In the genomic region with DNA sequence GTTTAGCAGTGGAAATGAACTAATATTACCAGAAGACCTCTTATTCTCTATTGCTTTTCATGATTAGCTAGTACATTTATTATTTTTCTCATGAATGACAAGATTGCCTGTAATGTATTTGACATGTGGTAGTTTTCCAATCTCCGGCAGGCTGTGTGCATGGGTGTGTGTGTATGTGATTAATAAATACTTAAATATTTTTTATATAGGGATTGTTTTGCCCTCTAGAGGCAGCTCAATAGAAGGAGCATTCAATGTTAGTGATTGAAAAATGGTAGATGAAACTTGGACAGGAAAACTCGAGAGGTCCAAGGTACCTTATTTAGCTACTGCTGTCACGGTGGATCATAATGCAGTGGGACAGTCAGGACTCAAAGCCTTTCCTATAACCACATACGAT, we compare ENCODE assay signal across 18 cellular contexts.
DNase-seq lines count a peak whose midpoint lies in the region; FAIRE-seq and TF ChIP-seq lines count a peak whose summit lies in the region.
"Had no signal": no experiment of that assay in that cellular context is flagged by ENCODE, and none has a peak within 500 bp of the region (broad histone marks: within the 10 kb centered on the region; RNA-seq: fewer than 3 reads in every experiment).

No MANE protein-coding gene starts in this region.

- no peak overlapping the region for H3K4me2 ChIP-seq in endothelial cell of umbilical vein (ENCODE audit: insufficient read depth, low read length)
- no peak overlapping the region for H3K4me2 ChIP-seq in osteoblast (ENCODE audit: insufficient read depth, low read length)
- no peak overlapping the region for H3K4me2 ChIP-seq in PC-9

- dilution Hi-C loops in endothelial cell of umbilical vein (cut with MboI; ENCODE audit: extremely low pct_ligation_motif_present, low sequenced_read_pairs): no loop called here

- no peaks in the 10 kb centered on the region for H3K9me3 ChIP-seq in endothelial cell of umbilical vein (replicated peaks; ENCODE audit: control insufficient read depth, insufficient read depth, low read length)
- no peaks in the 10 kb centered on the region for H3K9me3 ChIP-seq in osteoblast (ENCODE audit: low read depth, low read length)
- no peaks in the 10 kb centered on the region for H3K9me3 ChIP-seq in PC-9 (ENCODE audit: insufficient read depth, low read depth)
- H3K9me3 ChIP-seq: esophagus squamous epithelium, MG63 had no signal

- H4K20me1 ChIP-seq in endothelial cell of umbilical vein (replicated peaks; ENCODE audit: control insufficient read depth, extremely low read depth, insufficient read depth, low read length) (no peaks in the 10 kb centered on the region), osteoblast (ENCODE audit: insufficient read depth, low read length) (no peaks in the 10 kb centered on the region), PC-9 (ENCODE audit: insufficient read depth) (no peaks in the 10 kb centered on the region)

- BruUV-seq in endothelial cell of umbilical vein (replicated peaks; lab: Mats Ljungman, UMichigan) (no TSS peak), PC-9 (replicated peaks; lab: Mats Ljungman, UMichigan) (no TSS peak)

- no peak overlapping the region for H2AFZ ChIP-seq in endothelial cell of umbilical vein (ENCODE audit: low read depth, low read length)
- H2AFZ ChIP-seq in osteoblast (ENCODE audit: low read length): no peak overlapping the region
- H2AFZ ChIP-seq in PC-9: no peak overlapping the region

- H3K9me2 ChIP-seq in PC-9 (ENCODE audit: insufficient read depth): no peaks in the 10 kb centered on the region

- CTCF ChIA-PET in endothelial cell of umbilical vein (lab: Charles Lee): interaction anchor here (1.3 kb wide), 2 partner anchors 18 to 22 kb away, joined by 3 to 4 read pairs; no protein-coding TSS in a partner anchor
- CTCF ChIA-PET in PC-9 (lab: Charles Lee): no interaction called here

- H3K27me3 ChIP-seq in endothelial cell of umbilical vein (ENCODE audit: control insufficient read depth in 2 of 2, insufficient read depth in 2 of 2, low read length in 2 of 2) (no peaks in the 10 kb centered on the region), osteoblast (ENCODE audit: insufficient read depth, low read length) (no peaks in the 10 kb centered on the region), PC-9 (ENCODE audit: insufficient read depth, low read depth) (no peaks in the 10 kb centered on the region)
- H3K27me3 ChIP-seq: esophagus squamous epithelium, MG63 had no signal

- no peaks in the 10 kb centered on the region for H3K27me3 Mint-ChIP-seq in progenitor cell of endocrine pancreas

- POLR2A ChIA-PET in endothelial cell of umbilical vein (lab: Charles Lee) (no interaction called here), PC-9 (lab: Charles Lee; ENCODE audit: unreplicated experiment) (no interaction called here)

- H3K79me2 ChIP-seq in endothelial cell of umbilical vein (ENCODE audit: control insufficient read depth, insufficient read depth, low read length): no peaks in the 10 kb centered on the region
- H3K79me2 ChIP-seq in osteoblast (ENCODE audit: insufficient read depth, low read length): no peaks in the 10 kb centered on the region
- H3K79me2 ChIP-seq in PC-9 (ENCODE audit: low read depth): no peaks in the 10 kb centered on the region

- H3K9me1 ChIP-seq in endothelial cell of umbilical vein (replicated peaks; ENCODE audit: control insufficient read depth, extremely low read depth, insufficient read depth, low read length): no peaks in the 10 kb centered on the region

- intact Hi-C loops in endothelial cell of umbilical vein (cut with micrococcal nuclease): loop anchor here (2.0 to 10.0 kb wide), 2 partner anchors 454 to 940 kb away; no protein-coding TSS in a partner anchor
- intact Hi-C loops in PC-9 (cut with micrococcal nuclease; ENCODE audit: unreplicated experiment): no loop called here

- no peaks in the 10 kb centered on the region for H3K4me1 Mint-ChIP-seq in progenitor cell of endocrine pancreas (ENCODE audit: low read depth)

- TF ChIP-seq CTCF in endothelial cell of umbilical vein (IDR thresholded peaks at IDR 0.05; ENCODE audit: extremely low read depth in 1 of 2, insufficient read depth in 1 of 2, low read depth in 1 of 2, low read length in 2 of 2) (peak; percentile 5 to 12), progenitor cell of endocrine pancreas (IDR thresholded peaks at IDR 0.05; ENCODE audit: unreplicated experiment) (peak; percentile 30), osteoblast (IDR thresholded peaks at IDR 0.05; ENCODE audit: extremely low read depth, low read depth, low read length) (no peak), PC-9 (conservative IDR thresholded peaks at IDR 0.05) (no peak; the same call in 1 of the 2 replicates)

- H3K4me3 ChIP-seq in endothelial cell of umbilical vein (replicated peaks in 1 of 3; ENCODE audit: insufficient read depth in 1 of 3, low read depth in 1 of 3, low read length in 3 of 3): no peak overlapping the region
- no peak overlapping the region for H3K4me3 ChIP-seq in osteoblast (ENCODE audit: insufficient read depth, low read length)
- no peak overlapping the region for H3K4me3 ChIP-seq in PC-9
- H3K4me3 ChIP-seq: esophagus squamous epithelium, MG63 had no signal

- H3K4me1 ChIP-seq in endothelial cell of umbilical vein (ENCODE audit: control insufficient read depth, extremely low read depth, insufficient read depth, low read length): no peaks in the 10 kb centered on the region
- H3K4me1 ChIP-seq in osteoblast (ENCODE audit: insufficient read depth, low read length): no peaks in the 10 kb centered on the region
- H3K4me1 ChIP-seq in PC-9 (replicated peaks; ENCODE audit: insufficient read depth): no peaks in the 10 kb centered on the region
- H3K4me1 ChIP-seq: esophagus squamous epithelium had no signal

- no peak for TF ChIP-seq POLR2A in endothelial cell of umbilical vein (IDR thresholded peaks at IDR 0.05; ENCODE audit: low read depth, low read length)

- H3F3A ChIP-seq in PC-9 (ENCODE audit: insufficient read depth, low read depth): no peaks in the 10 kb centered on the region

- FAIRE-seq in endothelial cell of umbilical vein (lab: Jason Lieb, UNC): peak; percentile 80

- no peak overlapping the region for H3K4me3 Mint-ChIP-seq in progenitor cell of endocrine pancreas (ENCODE audit: low read depth)
- H3K4me3 Mint-ChIP-seq: activated CD8-positive, alpha-beta T cell treated with anti-CD3 and anti-CD28 coated beads, Interleukin-2, amount 10 ng/mL, durations not matched to agents 7 days and 5 days; HFFc6; mesothelial cell of epicardium had no signal

- no peak overlapping the region for H3K27ac ChIP-seq in endothelial cell of umbilical vein (ENCODE audit: insufficient read depth, low read depth, low read length)
- H3K27ac ChIP-seq in osteoblast (ENCODE audit: low read depth, low read length): no peak overlapping the region
- H3K27ac ChIP-seq in PC-9: no peak overlapping the region
- H3K27ac ChIP-seq: esophagus squamous epithelium had no signal

- H3K36me3 Mint-ChIP-seq in progenitor cell of endocrine pancreas (ENCODE audit: insufficient read depth): no peaks in the 10 kb centered on the region
- H3K36me3 Mint-ChIP-seq: mesothelial cell of epicardium had no signal

- DNase-seq in NCI-H82 (lab: John Stamatoyannopoulos, UW) (peak; percentile 0), NCI-H82 treated with DMSO at 0.1 percent for 48 hours (lab: John Stamatoyannopoulos, UW; ENCODE audit: unreplicated experiment) (no peak), RKO (ENCODE audit: low spot score) (peak; percentile 7), endothelial cell of umbilical vein (ENCODE audit: low read depth, low spot score) (peak; percentile 29), progenitor cell of endocrine pancreas (ENCODE audit: low spot score, unreplicated experiment) (no peak), osteoblast (ENCODE audit: insufficient read length, low spot score, missing footprints) (no peak), nucleus accumbens (lab: John Stamatoyannopoulos, UW) (no peak), PC-9 (no peak)
- DNase-seq: activated CD8-positive, alpha-beta T cell treated with anti-CD3 and anti-CD28 coated beads, Interleukin-2, amount 10 ng/mL, durations not matched to agents 7 days and 5 days; activated naive CD4-positive, alpha-beta T cell; Calu3; esophagus squamous epithelium; HFFc6; MG63; NCI-H2171 treated with DMSO at 0.1 percent for 48 hours; RPMI8226; T1000 had no signal

- no peak overlapping the region for H3K9ac ChIP-seq in endothelial cell of umbilical vein (replicated peaks; ENCODE audit: extremely low read depth, insufficient read depth, low read length)

- H3K27ac Mint-ChIP-seq in progenitor cell of endocrine pancreas: no peak overlapping the region
- H3K27ac Mint-ChIP-seq: activated CD8-positive, alpha-beta T cell treated with anti-CD3 and anti-CD28 coated beads, Interleukin-2, amount 10 ng/mL, durations not matched to agents 7 days and 5 days; HFFc6; mesothelial cell of epicardium had no signal

- H3K9me3 Mint-ChIP-seq in progenitor cell of endocrine pancreas (ENCODE audit: low read depth): no peaks in the 10 kb centered on the region
- H3K9me3 Mint-ChIP-seq: HFFc6, mesothelial cell of epicardium had no signal

- H3K36me3 ChIP-seq in endothelial cell of umbilical vein (ENCODE audit: control insufficient read depth in 2 of 2, extremely low read depth in 1 of 2, insufficient read depth in 2 of 2, low read length in 2 of 2): no peaks in the 10 kb centered on the region
- no peaks in the 10 kb centered on the region for H3K36me3 ChIP-seq in osteoblast (ENCODE audit: insufficient read depth, low read length)
- H3K36me3 ChIP-seq in PC-9 (ENCODE audit: low read depth): no peaks in the 10 kb centered on the region
- H3K36me3 ChIP-seq: esophagus squamous epithelium, MG63 had no signal

TF ChIP-seq in endothelial cell of umbilical vein, 7 proteins besides CTCF, POLR2A, EP300 and RAD21:
- no peak for TF ChIP-seq GATA2 (IDR thresholded peaks at IDR 0.05; ENCODE audit: insufficient read depth, insufficient read length, low read depth, low read length)
- TF ChIP-seq FOS (IDR thresholded peaks at IDR 0.05; ENCODE audit: borderline replicate concordance, insufficient read depth, low read length): no peak
- TF ChIP-seq MYC (IDR thresholded peaks at IDR 0.05; ENCODE audit: low read depth, low read length): no peak
- no peak for TF ChIP-seq EZH2 (IDR thresholded peaks at IDR 0.05; ENCODE audit: borderline replicate concordance, low read depth, low read length, severe bottlenecking)

Comparison
In these comparisons a context has a peak if more than half of its experiments do, and no peak if none do; other contexts are left out.
1. DNase-seq: peak in NCI-H82 (single experiment), RKO (single experiment) and endothelial cell of umbilical vein (single experiment); none in NCI-H82 treated with DMSO at 0.1 percent for 48 hours (single experiment), progenitor cell of endocrine pancreas (single experiment), osteoblast (single experiment), nucleus accumbens (0 of 56) and PC-9 (0 of 2).
2. CTCF ChIP-seq: peak in endothelial cell of umbilical vein (2 of 2) and progenitor cell of endocrine pancreas (single experiment); none in osteoblast (single experiment) and PC-9 (single experiment).